10 cellular contexts compared by ENCODE assay signal in the genomic region with DNA sequence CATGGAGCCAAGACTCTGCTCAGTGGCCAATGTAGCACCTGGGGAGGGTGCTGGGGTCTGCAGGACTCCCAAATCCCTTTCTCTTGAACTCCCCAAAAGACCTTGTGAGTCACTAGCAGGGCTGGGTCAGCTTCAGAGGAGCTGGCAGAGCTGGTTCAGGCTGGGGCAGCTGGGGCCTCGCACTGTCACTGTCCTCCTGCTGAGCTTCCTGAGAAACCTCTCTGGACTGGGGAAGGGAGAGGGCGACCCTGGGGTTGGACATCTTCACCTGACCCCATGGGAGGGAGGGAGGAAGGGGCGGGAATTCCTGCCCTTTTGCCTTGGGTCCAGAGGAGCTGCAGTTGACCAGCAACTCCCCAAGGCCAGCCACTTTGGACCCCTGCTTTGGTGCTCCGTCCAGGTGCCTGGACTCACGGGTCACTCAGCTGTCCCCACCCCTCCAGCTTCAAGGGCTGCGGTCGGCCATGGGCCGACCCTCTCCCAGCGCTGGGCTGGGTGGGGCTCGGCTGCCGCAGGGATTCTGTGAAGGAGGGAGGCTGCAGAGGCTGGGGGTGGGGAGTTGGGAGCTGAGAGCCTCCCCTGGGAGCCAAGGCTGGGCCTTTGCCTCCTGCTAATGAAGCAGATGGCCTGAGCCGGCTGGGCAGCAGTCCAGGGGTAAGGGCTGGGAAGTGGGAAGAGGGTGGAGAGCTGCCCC. TPM values are rescaled to one million over a fixed set of nuclear protein-coding genes. Genes with fewer than 3 reads are reported as not detected.
DNase-seq lines count a peak whose midpoint lies in the region; ATAC-seq and TF ChIP-seq lines count a peak whose summit lies in the region.
"Had no signal": no experiment of that assay in that cellular context is flagged by ENCODE, and none has a peak within 500 bp of the region (broad histone marks: within the 10 kb centered on the region; RNA-seq: fewer than 3 reads in every experiment).

No MANE protein-coding gene starts in this region.

- TF ChIP-seq CTCF in PC-3 (conservative IDR thresholded peaks at IDR 0.05; ENCODE audit: low read depth, low read length): no peak
- TF ChIP-seq CTCF in Calu3 (IDR thresholded peaks at IDR 0.05; ENCODE audit: unreplicated experiment): no peak

- H4K20me1 ChIP-seq in PC-3 (ENCODE audit: low read length): no peaks in the 10 kb centered on the region

- no peaks in the 10 kb centered on the region for H3K27me3 ChIP-seq in PC-3 (ENCODE audit: low read length)

- H3K27ac ChIP-seq in PC-3 (ENCODE audit: low read length): peak overlapping the region; percentile 69
- H3K27ac ChIP-seq: prostate gland had no signal

- intact Hi-C loops in activated CD4-positive, alpha-beta T cell treated with anti-CD3 and anti-CD28 coated beads for 36 hours (cut with DNase I, micrococcal nuclease): no loop called here
- intact Hi-C loops in PC-3 (cut with micrococcal nuclease): no loop called here
- intact Hi-C loops in Calu3 (cut with micrococcal nuclease; ENCODE audit: unreplicated experiment): loop anchor here (5.0 kb wide), 1 partner anchor 156 kb away; no protein-coding TSS in a partner anchor

- peak; percentile 51 for DNase-seq in activated CD4-positive, alpha-beta T cell treated with anti-CD3 and anti-CD28 coated beads for 36 hours
- no peak for DNase-seq in activated CD4-positive, alpha-beta T cell treated with anti-CD3 and anti-CD28 coated beads for 4 hours
- DNase-seq in PC-3 (peak; percentile 66), Calu3 (no peak), HT-29 (ENCODE audit: low spot score) (no peak), KG1 (lab: John Stamatoyannopoulos, UW) (no peak)
- no peak for DNase-seq in effector memory CD8-positive, alpha-beta T cell
- DNase-seq in stimulated activated CD8-positive, alpha-beta memory T cell treated with anti-CD3 and anti-CD28 coated beads, Interleukin-4, amount 100 ng/mL, for 48 hours: peak; percentile 48

- no peaks in the 10 kb centered on the region for H3F3A ChIP-seq in PC-3 (ENCODE audit: low read length, unreplicated experiment)

- peak overlapping the region; percentile 100 for H3K27ac Mint-ChIP-seq in activated CD4-positive, alpha-beta T cell treated with anti-CD3 and anti-CD28 coated beads for 36 hours
- peak overlapping the region; percentile 100 for H3K27ac Mint-ChIP-seq in effector memory CD8-positive, alpha-beta T cell
- H3K27ac Mint-ChIP-seq in Calu3 (ENCODE audit: unreplicated experiment): no peak overlapping the region

- no peak overlapping the region for H2AFZ ChIP-seq in PC-3 (ENCODE audit: low read length)

- H3K36me3 ChIP-seq in PC-3 (ENCODE audit: low read depth, low read length): no peaks in the 10 kb centered on the region
- H3K36me3 ChIP-seq: prostate gland had no signal

- H3K36me3 Mint-ChIP-seq in activated CD4-positive, alpha-beta T cell treated with anti-CD3 and anti-CD28 coated beads for 36 hours (ENCODE audit: low read depth): peaks cover 54% of the 10 kb centered on the region
- peaks cover 82% of the 10 kb centered on the region for H3K36me3 Mint-ChIP-seq in effector memory CD8-positive, alpha-beta T cell (ENCODE audit: insufficient read depth)
- H3K36me3 Mint-ChIP-seq in Calu3 (ENCODE audit: insufficient read depth, unreplicated experiment): peaks cover 9% of the 10 kb centered on the region

- peak overlapping the region; percentile 94 for H3K4me3 Mint-ChIP-seq in activated CD4-positive, alpha-beta T cell treated with anti-CD3 and anti-CD28 coated beads for 36 hours
- peak overlapping the region; percentile 97 to 98 for H3K4me3 Mint-ChIP-seq in effector memory CD8-positive, alpha-beta T cell
- no peak overlapping the region for H3K4me3 Mint-ChIP-seq in Calu3 (ENCODE audit: low read depth, unreplicated experiment)

- no peaks in the 10 kb centered on the region for H3K27me3 Mint-ChIP-seq in activated CD4-positive, alpha-beta T cell treated with anti-CD3 and anti-CD28 coated beads for 36 hours
- no peaks in the 10 kb centered on the region for H3K27me3 Mint-ChIP-seq in effector memory CD8-positive, alpha-beta T cell
- peaks cover 23% of the 10 kb centered on the region for H3K27me3 Mint-ChIP-seq in Calu3 (ENCODE audit: unreplicated experiment)

- H3K9ac ChIP-seq in PC-3 (ENCODE audit: low read length): no peak overlapping the region

- CTCF ChIA-PET in activated CD4-positive, alpha-beta T cell treated with anti-CD3 and anti-CD28 coated beads for 36 hours (lab: Charles Lee): interaction anchor here (0.6 to 12.8 kb wide), 14 partner anchors 12 to 95 kb away, joined by 3 to 334 read pairs (median 4); a partner anchor contains a TSS
- CTCF ChIA-PET in PC-3 (lab: Charles Lee): interaction anchor here (0.6 to 2.5 kb wide), 4 partner anchors 12 to 96 kb away, joined by 3 to 16 read pairs (median 6); a partner anchor contains a TSS
- CTCF ChIA-PET in Calu3 (lab: Charles Lee): interaction anchor here (0.7 to 6.4 kb wide), 11 partner anchors 10 to 195 kb away, joined by 3 to 66 read pairs (median 5); a partner anchor contains a TSS

- H3K79me2 ChIP-seq in PC-3 (ENCODE audit: low read length): no peaks in the 10 kb centered on the region

- ATAC-seq in activated CD4-positive, alpha-beta T cell treated with anti-CD3 and anti-CD28 coated beads for 36 hours: no peak
- ATAC-seq in PC-3: peak; percentile 34
- no peak for ATAC-seq in effector memory CD8-positive, alpha-beta T cell (replicated peaks)

- no peak overlapping the region for H3K4me3 ChIP-seq in PC-3 (ENCODE audit: low read length)
- H3K4me3 ChIP-seq: prostate gland had no signal

- POLR2A ChIA-PET in activated CD4-positive, alpha-beta T cell treated with anti-CD3 and anti-CD28 coated beads for 36 hours (lab: Charles Lee): interaction anchor here (1.0 to 2.4 kb wide), 4 partner anchors 12 to 83 kb away, joined by 4 to 7 read pairs (median 6); no protein-coding TSS in a partner anchor
- POLR2A ChIA-PET in PC-3 (lab: Charles Lee; ENCODE audit: unreplicated experiment): no interaction called here

- H3K9me3 Mint-ChIP-seq in activated CD4-positive, alpha-beta T cell treated with anti-CD3 and anti-CD28 coated beads for 36 hours (ENCODE audit: low read depth): no peaks in the 10 kb centered on the region
- no peaks in the 10 kb centered on the region for H3K9me3 Mint-ChIP-seq in effector memory CD8-positive, alpha-beta T cell
- H3K9me3 Mint-ChIP-seq in Calu3 (ENCODE audit: low read depth, unreplicated experiment): no peaks in the 10 kb centered on the region

- peaks cover 51% of the 10 kb centered on the region for H3K4me1 ChIP-seq in PC-3 (ENCODE audit: insufficient read depth, low read length)
- H3K4me1 ChIP-seq: prostate gland had no signal

- H3K4me1 Mint-ChIP-seq in activated CD4-positive, alpha-beta T cell treated with anti-CD3 and anti-CD28 coated beads for 36 hours: peaks cover 92% of the 10 kb centered on the region
- peaks cover 77 to 85% of the 10 kb centered on the region in 2 donors for H3K4me1 Mint-ChIP-seq in effector memory CD8-positive, alpha-beta T cell (ENCODE audit: low read depth in 2 of 2)
- peaks cover 11% of the 10 kb centered on the region for H3K4me1 Mint-ChIP-seq in Calu3 (ENCODE audit: low read depth, unreplicated experiment)

- peak overlapping the region; percentile 15; the same call in 1 of the 2 replicates for H3K4me2 ChIP-seq in PC-3 (ENCODE audit: low read length)

- BruUV-seq in PC-3 (replicated peaks; lab: Mats Ljungman, UMichigan) (no TSS peak), Calu3 (replicated peaks; lab: Mats Ljungman, UMichigan) (no TSS peak)

- H3K9me3 ChIP-seq in PC-3 (ENCODE audit: low read length): no peaks in the 10 kb centered on the region
- H3K9me3 ChIP-seq: prostate gland had no signal

- H3K9me2 ChIP-seq in PC-3 (replicated peaks; ENCODE audit: low read length): no peaks in the 10 kb centered on the region

RNA-seq across cellular contexts. Expression of a gene that starts 9.2 kb away (rescaled TPM):
- 100 to 1,000 TPM; 268 to 295 TPM for total RNA-seq in activated CD4-positive, alpha-beta T cell treated with anti-CD3 and anti-CD28 coated beads for 36 hours
- total RNA-seq in PC-3 (2014; rRNA removed): 8.2 and 14.2 TPM in 2 replicates
- total RNA-seq in Calu3 (2022): 8.5 and 9.6 TPM in 2 replicates
- 0.03 TPM in 1 of 2 replicates, not detected in the other for total RNA-seq in HT-29 (2014; rRNA removed; shearing (Covaris generic))

RNA-seq across cellular contexts. Expression of a gene that starts 31.0 kb away (rescaled TPM):
- under 1 TPM; 0.21 to 0.25 TPM for total RNA-seq in activated CD4-positive, alpha-beta T cell treated with anti-CD3 and anti-CD28 coated beads for 36 hours
- total RNA-seq in PC-3 (2014; rRNA removed) (not detected in 2 replicates), Calu3 (2022) (0.85 and 0.88 TPM in 2 replicates)
- not detected in 2 replicates for total RNA-seq in HT-29 (2014; rRNA removed; shearing (Covaris generic))
- total RNA-seq: urinary bladder had no signal

Comparison
In these comparisons a context has a peak if more than half of its experiments do, and no peak if none do; other contexts are left out.
1. DNase-seq: peak in activated CD4-positive, alpha-beta T cell treated with anti-CD3 and anti-CD28 coated beads for 36 hours (single experiment), PC-3 (single experiment) and stimulated activated CD8-positive, alpha-beta memory T cell treated with anti-CD3 and anti-CD28 coated beads, Interleukin-4, amount 100 ng/mL, for 48 hours (single experiment); none in activated CD4-positive, alpha-beta T cell treated with anti-CD3 and anti-CD28 coated beads for 4 hours (0 of 2), effector memory CD8-positive, alpha-beta T cell (0 of 3), Calu3 (single experiment), HT-29 (single experiment) and KG1 (single experiment).
2. RNA of a gene that starts 9.2 kb away (total RNA-seq): 268 to 295 TPM in activated CD4-positive, alpha-beta T cell treated with anti-CD3 and anti-CD28 coated beads for 36 hours; 8.5 to 9.6 TPM in Calu3, 8.2 to 14.2 TPM in PC-3 and 0.03 TPM in HT-29; every median in the first group is over 10 times any median in the second.